In the genomic region with DNA sequence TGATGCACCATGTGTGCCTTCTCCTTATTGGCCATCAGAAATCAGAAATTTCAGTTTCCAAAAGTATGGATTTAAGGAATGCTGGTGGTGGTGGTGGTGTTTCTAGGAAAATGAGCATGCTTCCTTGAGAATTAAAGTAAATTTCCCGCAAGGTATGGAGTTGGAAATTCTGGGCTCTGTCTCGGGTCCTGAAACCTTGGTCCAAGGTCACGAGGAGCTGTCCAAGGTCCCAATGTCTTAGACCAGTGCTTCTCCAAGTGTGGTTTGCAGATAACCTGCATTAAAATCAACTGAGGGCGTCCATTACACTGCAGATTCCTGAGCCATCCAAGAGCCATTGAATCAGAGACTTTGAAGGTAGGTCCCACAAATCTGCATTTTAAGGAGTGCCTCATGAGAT, we compare ENCODE assay signal across 1 cellular context.
A peak's percentile ranks its signal among the peaks of the same experiment; 100 is the strongest.
TF ChIP-seq lines count a peak whose summit lies in the region.

No MANE protein-coding gene starts in this region.

TF ChIP-seq in WTC11, 78 proteins besides CTCF, POLR2A, EP300 and RAD21 (continued from another document):
- TF ChIP-seq ATF2 (CRISPR knock-in tag; IDR thresholded peaks at IDR 0.05; ENCODE audit: borderline replicate concordance, low read depth) (peak; percentile 65; the same call in 1 of the 2 replicates), MAX (CRISPR knock-in tag; IDR thresholded peaks at IDR 0.05) (peak; percentile 71; the same call in 1 of the 2 replicates), CBFB (CRISPR knock-in tag; IDR thresholded peaks at IDR 0.05; ENCODE audit: low read depth) (0 out of 2 replicates have a peak, but pooled peaks have one; percentile 82), KAT7 (CRISPR knock-in tag; IDR thresholded peaks at IDR 0.05; ENCODE audit: borderline replicate concordance) (peak; percentile 78; the same call in 1 of the 2 replicates)
